8 cellular contexts compared by ENCODE assay signal in the genomic region with DNA sequence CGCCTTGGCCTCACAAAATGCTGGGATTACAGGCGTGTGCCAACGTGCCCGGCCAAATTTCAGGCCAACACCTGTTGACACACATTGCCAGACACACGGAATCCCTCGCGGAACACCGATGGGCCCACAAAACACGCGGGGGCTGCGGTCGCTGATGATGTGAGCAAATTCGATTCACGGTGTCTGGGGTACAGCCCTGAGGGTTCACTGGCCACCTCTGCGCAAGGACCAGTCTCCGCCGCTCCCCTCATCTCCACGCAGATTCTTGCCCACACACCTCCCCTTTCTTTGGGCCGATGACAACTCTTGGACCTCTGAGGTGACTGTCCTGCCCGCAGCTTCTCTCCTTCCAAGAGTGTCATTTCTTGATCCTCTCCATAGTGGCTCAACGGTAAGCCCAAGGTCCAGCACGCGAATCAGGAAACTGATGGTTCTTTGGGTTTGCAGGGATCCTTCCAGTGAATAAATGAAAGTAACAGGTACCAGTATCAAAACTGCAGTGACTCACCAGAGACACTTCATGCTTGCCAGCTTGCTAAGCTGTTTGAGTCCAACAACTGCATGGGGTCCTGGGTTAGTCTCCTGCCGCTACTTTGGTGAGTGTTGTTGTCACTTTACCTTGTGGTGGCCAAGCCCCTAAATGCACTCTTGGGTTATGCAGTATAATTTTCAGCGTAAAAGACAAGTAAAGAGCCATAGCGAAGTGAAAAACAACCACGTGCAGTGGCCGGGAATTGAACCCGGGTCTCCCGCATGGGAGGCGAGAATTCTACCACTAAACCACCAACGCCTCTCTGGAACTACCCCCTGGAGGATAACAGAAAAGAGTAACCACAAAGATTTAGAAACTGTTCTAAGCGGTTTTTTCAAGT. TPM values are rescaled to one million over a fixed set of nuclear protein-coding genes. Genes with fewer than 3 reads are reported as not detected.
DNase-seq lines count a peak whose midpoint lies in the region; ATAC-seq, FAIRE-seq and TF ChIP-seq lines count a peak whose summit lies in the region.

No MANE protein-coding gene starts in this region.

- no CpG with 5 or more reads among the region's 33 CpGs for WGBS in trophoblast cell (ENCODE audit: extremely low coverage, insufficient coverage, insufficient read length)

- H2BK12ac ChIP-seq in trophoblast cell (ENCODE audit: low read length), result no peak overlapping the region

- H2BK5ac ChIP-seq in trophoblast cell (ENCODE audit: low read depth, low read length, poor library complexity), result no peak overlapping the region

- no peaks in the 10 kb centered on the region for H3K9me1 ChIP-seq in endothelial cell of umbilical vein (replicated peaks; ENCODE audit: control insufficient read depth, extremely low read depth, insufficient read depth, low read length)

- peak overlapping the region; percentile 90 for H3K27ac Mint-ChIP-seq in T-helper 17 cell

- dilution Hi-C loops in endothelial cell of umbilical vein (cut with MboI; ENCODE audit: extremely low pct_ligation_motif_present, low sequenced_read_pairs), result no loop called here

- H3K4ac ChIP-seq in trophoblast cell (ENCODE audit: low read depth, low read length), result no peak overlapping the region

- no peak for FAIRE-seq in endothelial cell of umbilical vein (lab: Jason Lieb, UNC)

- H3K27me3 Mint-ChIP-seq in T-helper 17 cell, result peaks cover 12% of the 10 kb centered on the region

- no peak overlapping the region for H4K91ac ChIP-seq in trophoblast cell (ENCODE audit: low read depth, low read length)

- no peak overlapping the region for H2AK5ac ChIP-seq in trophoblast cell (ENCODE audit: low read length)

- H3K9ac ChIP-seq in endothelial cell of umbilical vein (replicated peaks; ENCODE audit: extremely low read depth, insufficient read depth, low read length) (no peak overlapping the region), trophoblast cell (ENCODE audit: low read length) (no peak overlapping the region)

- H2AFZ ChIP-seq in endothelial cell of umbilical vein (ENCODE audit: low read depth, low read length) (no peak overlapping the region), trophoblast cell (ENCODE audit: insufficient read depth, low read length, poor library complexity) (no peak overlapping the region)

- H2BK120ac ChIP-seq in trophoblast cell (ENCODE audit: insufficient read depth, low read length, poor library complexity), result no peak overlapping the region

- H4K8ac ChIP-seq in trophoblast cell (ENCODE audit: low read depth, low read length), result no peak overlapping the region

- CTCF ChIA-PET in endothelial cell of umbilical vein (lab: Charles Lee), result no interaction called here

- ATAC-seq in T-helper 17 cell (peak; percentile 63), HG03460 (IDR thresholded peaks at IDR 0.05; ENCODE audit: unreplicated experiment) (no peak)

- no peaks in the 10 kb centered on the region for H4K20me1 ChIP-seq in endothelial cell of umbilical vein (replicated peaks; ENCODE audit: control insufficient read depth, extremely low read depth, insufficient read depth, low read length)

- H3K4me3 Mint-ChIP-seq in T-helper 17 cell, result peak overlapping the region; percentile 83

- peak; percentile 80 for DNase-seq in ELF-1 (ENCODE audit: low read depth, low spot score)
- DNase-seq in HT1080 (ENCODE audit: low read depth), result peak; percentile 85
- no peak for DNase-seq in T-helper 17 cell
- peak; percentile 47 for DNase-seq in endothelial cell of umbilical vein (ENCODE audit: low read depth, low spot score)
- DNase-seq in trophoblast cell, result peak; percentile 59 to 77
- no peak for DNase-seq in NCI-H2171 treated with DMSO at 0.1 percent for 48 hours (lab: John Stamatoyannopoulos, UW)
- no peak for DNase-seq in WERI-Rb-1

- no peak for TF ChIP-seq CTCF in endothelial cell of umbilical vein (IDR thresholded peaks at IDR 0.05; ENCODE audit: extremely low read depth in 1 of 2, insufficient read depth in 1 of 2, low read depth in 1 of 2, low read length in 2 of 2)
- TF ChIP-seq CTCF in WERI-Rb-1 (IDR thresholded peaks at IDR 0.05; ENCODE audit: low read depth, low read length), result no peak

- POLR2A ChIA-PET in endothelial cell of umbilical vein (lab: Charles Lee), result no interaction called here

- no peak overlapping the region for H3K4me3 ChIP-seq in endothelial cell of umbilical vein (replicated peaks in 1 of 3; ENCODE audit: insufficient read depth in 1 of 3, low read depth in 1 of 3, low read length in 3 of 3)
- H3K4me3 ChIP-seq in trophoblast cell (ENCODE audit: low read depth, low read length), result no peak overlapping the region
- no peak overlapping the region for H3K4me3 ChIP-seq in WERI-Rb-1 (ENCODE audit: low read depth, low read length)

- intact Hi-C loops in endothelial cell of umbilical vein (cut with micrococcal nuclease), result no loop called here

- no peak for TF ChIP-seq POLR2A in endothelial cell of umbilical vein (IDR thresholded peaks at IDR 0.05; ENCODE audit: low read depth, low read length)

- H3K14ac ChIP-seq in trophoblast cell (ENCODE audit: low read length), result no peak overlapping the region

- H3K27ac ChIP-seq in endothelial cell of umbilical vein (ENCODE audit: insufficient read depth, low read depth, low read length) (no peak overlapping the region), trophoblast cell (ENCODE audit: low read depth, low read length) (no peak overlapping the region), WERI-Rb-1 (no peak overlapping the region)

- H3K9me3 ChIP-seq in T-helper 17 cell (ENCODE audit: control insufficient read depth, low read length, poor library complexity, severe bottlenecking), result no peaks in the 10 kb centered on the region
- H3K9me3 ChIP-seq in endothelial cell of umbilical vein (replicated peaks; ENCODE audit: control insufficient read depth, insufficient read depth, low read length), result no peaks in the 10 kb centered on the region
- H3K9me3 ChIP-seq in trophoblast cell (ENCODE audit: insufficient read depth, low read depth, low read length), result no peaks in the 10 kb centered on the region
- H3K9me3 ChIP-seq in WERI-Rb-1 (ENCODE audit: severe bottlenecking), result no peaks in the 10 kb centered on the region

- no peaks in the 10 kb centered on the region for H3K36me3 Mint-ChIP-seq in T-helper 17 cell (ENCODE audit: low read depth)

- H3K27me3 ChIP-seq in endothelial cell of umbilical vein (ENCODE audit: control insufficient read depth in 2 of 2, insufficient read depth in 2 of 2, low read length in 2 of 2), result peaks cover 10 to 13% of the 10 kb centered on the region in 2 experiments
- H3K27me3 ChIP-seq in trophoblast cell (ENCODE audit: insufficient read depth, low read length), result no peaks in the 10 kb centered on the region
- H3K27me3 ChIP-seq in WERI-Rb-1 (ENCODE audit: insufficient read depth, low read depth, severe bottlenecking), result no peaks in the 10 kb centered on the region

- no peaks in the 10 kb centered on the region for H3K4me1 ChIP-seq in endothelial cell of umbilical vein (ENCODE audit: control insufficient read depth, extremely low read depth, insufficient read depth, low read length)
- no peaks in the 10 kb centered on the region for H3K4me1 ChIP-seq in trophoblast cell (ENCODE audit: control insufficient read depth in 1 of 2, insufficient read depth in 2 of 2, low read length in 2 of 2)

- no TSS peak for BruUV-seq in endothelial cell of umbilical vein (replicated peaks; lab: Mats Ljungman, UMichigan)

- H3K79me2 ChIP-seq in endothelial cell of umbilical vein (ENCODE audit: control insufficient read depth, insufficient read depth, low read length), result no peaks in the 10 kb centered on the region
- H3K79me2 ChIP-seq in trophoblast cell (ENCODE audit: control insufficient read depth, insufficient read depth, low read length, poor library complexity), result no peaks in the 10 kb centered on the region

- peaks cover 14% of the 10 kb centered on the region for H3K4me1 Mint-ChIP-seq in T-helper 17 cell

- no peaks in the 10 kb centered on the region for H3K79me1 ChIP-seq in trophoblast cell (ENCODE audit: low read length)

- H3K36me3 ChIP-seq in endothelial cell of umbilical vein (ENCODE audit: control insufficient read depth in 2 of 2, extremely low read depth in 1 of 2, insufficient read depth in 2 of 2, low read length in 2 of 2), result no peaks in the 10 kb centered on the region
- no peaks in the 10 kb centered on the region for H3K36me3 ChIP-seq in trophoblast cell (ENCODE audit: control insufficient read depth in 1 of 2, insufficient read depth in 2 of 2, low read length in 2 of 2)
- no peaks in the 10 kb centered on the region for H3K36me3 ChIP-seq in WERI-Rb-1

- no peak overlapping the region for H3K23ac ChIP-seq in trophoblast cell (ENCODE audit: low read length)

- no peak overlapping the region for H3K4me2 ChIP-seq in endothelial cell of umbilical vein (ENCODE audit: insufficient read depth, low read length)
- H3K4me2 ChIP-seq in trophoblast cell (ENCODE audit: low read length), result no peak overlapping the region

- no peak overlapping the region for H3K18ac ChIP-seq in trophoblast cell (ENCODE audit: low read length)

- H4K12ac ChIP-seq in trophoblast cell (ENCODE audit: low read depth, low read length), result no peak overlapping the region

TF ChIP-seq in endothelial cell of umbilical vein, 7 proteins besides CTCF, POLR2A, EP300 and RAD21 (continues in another document):
- no peak for TF ChIP-seq GATA2 (IDR thresholded peaks at IDR 0.05; ENCODE audit: insufficient read depth, insufficient read length, low read depth, low read length)
- no peak for TF ChIP-seq JUN (IDR thresholded peaks at IDR 0.05; ENCODE audit: borderline replicate concordance, insufficient read depth, insufficient read length, low read depth)
- TF ChIP-seq MYC (IDR thresholded peaks at IDR 0.05; ENCODE audit: low read depth, low read length), result no peak
- no peak for TF ChIP-seq EZH2 (IDR thresholded peaks at IDR 0.05; ENCODE audit: borderline replicate concordance, low read depth, low read length, severe bottlenecking)
- TF ChIP-seq FOS (IDR thresholded peaks at IDR 0.05; ENCODE audit: borderline replicate concordance, insufficient read depth, low read length), result no peak

RNA-seq across cellular contexts. Expression of a gene that starts 11.0 kb away (rescaled TPM):
- total RNA-seq in HT1080 (2014; rRNA removed; shearing (Covaris generic)), result under 0.01 TPM in 1 of 2 replicates, not detected in the other
- not detected in 2 replicates for polyA plus RNA-seq in HT1080 (2015; cell fraction: cytosol; rRNA removed)
- not detected in 2 replicates for polyA plus RNA-seq in HT1080 (2015; cell fraction: nucleus; rRNA removed)
- total RNA-seq in T-helper 17 cell (1,000 to 10,000 TPM; 3,182 to 3,922 TPM), endothelial cell of umbilical vein (1,319 and 2,019 TPM in 2 replicates)
- under 0.01 and 206 TPM in 2 replicates for polyA plus RNA-seq in endothelial cell of umbilical vein
- under 0.01 TPM in 1 of 2 replicates, not detected in the other for polyA plus RNA-seq in endothelial cell of umbilical vein (2011; cell fraction: cytosol; rRNA removed)
- under 0.01 TPM in 2 replicates for polyA plus RNA-seq in endothelial cell of umbilical vein (2011; cell fraction: nucleus; rRNA removed)
- polyA plus RNA-seq in endothelial cell of umbilical vein (2012), result 123 TPM in 1 of 2 replicates, not detected in the other
- 9,566 and 13,963 TPM in 2 replicates for polyA minus RNA-seq in endothelial cell of umbilical vein
- polyA minus RNA-seq in endothelial cell of umbilical vein (2011; cell fraction: cytosol; rRNA and poly(A)+ RNA removed), result 46,668 TPM
- polyA minus RNA-seq in endothelial cell of umbilical vein (2011; cell fraction: nucleus; rRNA and poly(A)+ RNA removed), result 60,677 and 87,675 TPM in 2 replicates
- not detected in 2 replicates for polyA plus RNA-seq in trophoblast cell (2013)

Comparison
In these comparisons a context has a peak if more than half of its experiments do, and no peak if none do; other contexts are left out.
1. DNase-seq: peak in ELF-1 (single experiment), HT1080 (single experiment), endothelial cell of umbilical vein (single experiment) and trophoblast cell (2 of 2); none in T-helper 17 cell (0 of 3), NCI-H2171 treated with DMSO at 0.1 percent for 48 hours (single experiment) and WERI-Rb-1 (single experiment).
2. RNA of a gene that starts 11.0 kb away (total RNA-seq): 3,182 to 3,922 TPM in T-helper 17 cell and 1,319 to 2,019 TPM in endothelial cell of umbilical vein; under 0.01 TPM in HT1080; every median in the first group is over 1,000 times any median in the second.